In genomic region chr1:192906334-192906733, GRCh38 we compare ENCODE assay signal across 24 cellular contexts.
"Had no signal": no experiment of that assay in that cellular context is flagged by ENCODE, and none has a peak within 500 bp of the region (broad histone marks: within the 10 kb centered on the region; RNA-seq: fewer than 3 reads in every experiment).

No MANE protein-coding gene starts in this region.

- H3K4me1 Mint-ChIP-seq: WTC11 had no signal

- H3K4me3 Mint-ChIP-seq: activated CD4-positive, alpha-beta T cell treated with anti-CD3 and anti-CD28 coated beads, Interleukin-2, amount 10 ng/mL, durations not matched to agents 7 days and 5 days; activated CD8-positive, alpha-beta T cell treated with anti-CD3 and anti-CD28 coated beads for 36 hours; activated T-cell treated with anti-CD3 and anti-CD28 coated beads, Interleukin-2, amount 50 U/mL, for 4 hours; activated T-helper 17 cell treated with anti-CD3 and anti-CD28 coated beads, Interleukin-2, amount 50 U/mL, for 72 hours; natural killer cell treated with Interleukin-12 subunit alpha and Interleukin-12 subunit beta and Interleukin-15 and Interleukin-18, amount 100 ng/mL, for 72 hours; WTC11 had no signal

- H3K27me3 ChIP-seq: brain microvascular endothelial cell, heart right ventricle, left lung, suprapubic skin, tibial artery had no signal

- H3K9me3 ChIP-seq: heart right ventricle, mucosa of descending colon, suprapubic skin, tibial artery had no signal

- H3K36me3 Mint-ChIP-seq: natural killer cell treated with Interleukin-12 subunit alpha and Interleukin-12 subunit beta and Interleukin-15 and Interleukin-18, amount 100 ng/mL, for 72 hours; WTC11 had no signal

- H3K4me3 ChIP-seq: heart right ventricle, left lung, lung, mucosa of descending colon, suprapubic skin, tibial artery had no signal

- H3K9me3 Mint-ChIP-seq: activated CD4-positive, alpha-beta T cell treated with anti-CD3 and anti-CD28 coated beads, Interleukin-2, amount 10 ng/mL, durations not matched to agents 7 days and 5 days; activated CD8-positive, alpha-beta T cell treated with anti-CD3 and anti-CD28 coated beads for 36 hours; activated T-cell treated with anti-CD3 and anti-CD28 coated beads, Interleukin-2, amount 50 U/mL, for 4 hours; activated T-helper 17 cell treated with anti-CD3 and anti-CD28 coated beads, Interleukin-2, amount 50 U/mL, for 72 hours; natural killer cell treated with Interleukin-12 subunit alpha and Interleukin-12 subunit beta and Interleukin-15 and Interleukin-18, amount 100 ng/mL, for 72 hours had no signal

- H3K36me3 ChIP-seq: brain microvascular endothelial cell, heart right ventricle, left lung, suprapubic skin, tibial artery had no signal

- DNase-seq: activated CD4-positive, alpha-beta T cell treated with anti-CD3 and anti-CD28 coated beads for 1 hour; activated CD4-positive, alpha-beta T cell treated with anti-CD3 and anti-CD28 coated beads, Interleukin-2, amount 10 ng/mL, durations not matched to agents 7 days and 5 days; activated CD8-positive, alpha-beta T cell treated with anti-CD3 and anti-CD28 coated beads for 36 hours; activated gamma-delta T cell treated with Interleukin-2 at 50 U/mL for 16 hours; activated naive CD4-positive, alpha-beta T cell treated with anti-CD3 and anti-CD28 coated beads, Interleukin-2, amount 50 U/mL, for 16 hours; activated T-cell treated with anti-CD3 and anti-CD28 coated beads, Interleukin-2, amount 50 U/mL, for 4 hours; amniotic stem cell; brain microvascular endothelial cell; caudate nucleus; cortex of kidney; heart right ventricle; left lung; mucosa of descending colon; posterior cingulate gyrus; retina; stimulated activated naive CD4-positive, alpha-beta T cell; T-helper 2 cell; tibial artery had no signal

- H3K27ac ChIP-seq: brain microvascular endothelial cell, left lung, suprapubic skin, tibial artery had no signal

- H3K4me1 ChIP-seq: left lung had no signal

- H3K27ac Mint-ChIP-seq: activated CD4-positive, alpha-beta T cell treated with anti-CD3 and anti-CD28 coated beads, Interleukin-2, amount 10 ng/mL, durations not matched to agents 7 days and 5 days; activated CD8-positive, alpha-beta T cell treated with anti-CD3 and anti-CD28 coated beads for 36 hours; activated T-helper 17 cell treated with anti-CD3 and anti-CD28 coated beads, Interleukin-2, amount 50 U/mL, for 72 hours; natural killer cell treated with Interleukin-12 subunit alpha and Interleukin-12 subunit beta and Interleukin-15 and Interleukin-18, amount 100 ng/mL, for 72 hours; WTC11 had no signal

- H3K27me3 Mint-ChIP-seq: activated CD8-positive, alpha-beta T cell treated with anti-CD3 and anti-CD28 coated beads for 36 hours; activated T-helper 17 cell treated with anti-CD3 and anti-CD28 coated beads, Interleukin-2, amount 50 U/mL, for 72 hours had no signal

- ATAC-seq: activated CD8-positive, alpha-beta T cell treated with anti-CD3 and anti-CD28 coated beads for 36 hours; activated T-cell treated with anti-CD3 and anti-CD28 coated beads, Interleukin-2, amount 50 U/mL, for 4 hours; activated T-helper 17 cell treated with anti-CD3 and anti-CD28 coated beads, Interleukin-2, amount 50 U/mL, for 72 hours; heart right ventricle; left lung; mucosa of descending colon; natural killer cell treated with Interleukin-12 subunit alpha and Interleukin-12 subunit beta and Interleukin-15 and Interleukin-18, amount 100 ng/mL, for 72 hours; sciatic nerve; WTC11 had no signal
